ENCODE assay signal across 2 cellular contexts in genomic region chr4:7646384-7647061, GRCh38.
A peak's percentile ranks its signal among the peaks of the same experiment; 100 is the strongest.
TF ChIP-seq lines count a peak whose summit lies in the region.

No MANE protein-coding gene starts in this region.

TF ChIP-seq in IMR-90, 13 proteins besides CTCF, POLR2A, EP300 and RAD21 (continued from another document):
- TF ChIP-seq SMC3 (IDR thresholded peaks at IDR 0.05; ENCODE audit: low read depth, low read length) (no peak), RFX5 (IDR thresholded peaks at IDR 0.05; ENCODE audit: low read depth, low read length) (no peak), MXI1 (IDR thresholded peaks at IDR 0.05; ENCODE audit: borderline replicate concordance, low read depth, low read length) (no peak), FOS (IDR thresholded peaks at IDR 0.05; ENCODE audit: low read depth, low read length) (no peak), CEBPB (IDR thresholded peaks at IDR 0.05; ENCODE audit: low read depth, low read length) (peak; percentile 75), NFE2L2 (IDR thresholded peaks at IDR 0.05; ENCODE audit: low read depth, low read length) (no peak), USF2 (IDR thresholded peaks at IDR 0.05; ENCODE audit: low read depth, low read length) (no peak)

TF ChIP-seq in K562, 482 proteins besides CTCF, POLR2A, EP300 and RAD21:
- TF ChIP-seq ZNF512 (tag; IDR thresholded peaks at IDR 0.05) = no peak
- TF ChIP-seq E2F5 (CRISPR knock-in tag; IDR thresholded peaks at IDR 0.05) = no peak
- TF ChIP-seq RNF2 (IDR thresholded peaks at IDR 0.05) = no peak
- TF ChIP-seq CUX1 (CRISPR knock-in tag; IDR thresholded peaks at IDR 0.05) = no peak
- TF ChIP-seq SFPQ (IDR thresholded peaks at IDR 0.05; ENCODE audit: low read depth, low read length) = no peak
- TF ChIP-seq CREM (IDR thresholded peaks at IDR 0.05; ENCODE audit: low read depth) = peak; percentile 26; the same call in 1 of the 2 replicates
